18 cellular contexts compared by ENCODE assay signal in genomic region chr2:68151037-68151436, GRCh38. TPM values are rescaled to one million over a fixed set of nuclear protein-coding genes. Genes with fewer than 3 reads are reported as not detected.
DNase-seq lines count a peak whose midpoint lies in the region; ATAC-seq and TF ChIP-seq lines count a peak whose summit lies in the region.
"Had no signal": no experiment of that assay in that cellular context is flagged by ENCODE, and none has a peak within 500 bp of the region (broad histone marks: within the 10 kb centered on the region; RNA-seq: fewer than 3 reads in every experiment).

No MANE protein-coding gene starts in this region.

- H3K4me3 Mint-ChIP-seq in WTC11: no peak overlapping the region

- H4K20me1 ChIP-seq in BLaER1 treated with 17β-estradiol and CSF1 and Interleukin-3, amounts not matched to agents 10 nM and 100 nM: no peaks in the 10 kb centered on the region

- POLR2A ChIA-PET in WTC11 (lab: Charles Lee): no interaction called here

- peak overlapping the region; percentile 16; the same call in 1 of the 2 replicates for H3K27ac Mint-ChIP-seq in WTC11

- peaks cover 39 to 53% (median 44%) of the 10 kb centered on the region in 10 experiments for H3K4me1 ChIP-seq in BLaER1 treated with 17β-estradiol and CSF1 and Interleukin-3, amounts not matched to agents 10 nM and 100 nM

- intact Hi-C loops in posterior cingulate gyrus (cut with DNase I): no loop called here

- 0 out of 20 replicates have a peak overlapping the region, but pooled peaks of 1 of the 10 experiments have one; percentile 0 for H3K4me3 ChIP-seq in BLaER1 treated with 17β-estradiol and CSF1 and Interleukin-3, amounts not matched to agents 10 nM and 100 nM
- H3K4me3 ChIP-seq: HAP-1, suprapubic skin had no signal

- H3K27me3 ChIP-seq in BLaER1 treated with 17β-estradiol and CSF1 and Interleukin-3, amounts not matched to agents 10 nM and 100 nM: no peaks in the 10 kb centered on the region
- H3K27me3 ChIP-seq: suprapubic skin had no signal

- CTCF ChIA-PET in WTC11 (lab: Charles Lee): interaction anchor here (1.3 kb wide), 1 partner anchor 74 kb away, joined by 3 read pairs; no protein-coding TSS in a partner anchor

- 0 out of 22 replicates have a peak overlapping the region, but pooled peaks of 1 of the 11 experiments have one; percentile 8 for H3K9ac ChIP-seq in BLaER1 treated with 17β-estradiol and CSF1 and Interleukin-3, amounts not matched to agents 10 nM and 100 nM
- H3K9ac ChIP-seq: KMS-11, SK-N-SH had no signal

- ATAC-seq in WTC11: no peak
- ATAC-seq: Panc1 had no signal

- H3K9me3 ChIP-seq in BLaER1 treated with 17β-estradiol and CSF1 and Interleukin-3, amounts not matched to agents 10 nM and 100 nM (replicated peaks in 1 of 11): no peaks in the 10 kb centered on the region
- H3K9me3 ChIP-seq: HAP-1, SK-N-SH, suprapubic skin had no signal

- H3K27me3 Mint-ChIP-seq in WTC11 (ENCODE audit: low read depth): no peaks in the 10 kb centered on the region

- DNase-seq in EH (ENCODE audit: low read depth) (peak; percentile 21), WTC11 (ENCODE audit: low spot score) (no peak), glomerular endothelial cell (ENCODE audit: extremely low read depth, low read depth, low spot score) (peak; percentile 22), GM20000 (ENCODE audit: low spot score) (no peak), posterior cingulate gyrus (no peak), NCI-H2081 (lab: John Stamatoyannopoulos, UW) (no peak)
- DNase-seq: activated T-cell treated with anti-CD3 and anti-CD28 coated beads, Interleukin-2, amount 50 U/mL, for 1 hour; central memory CD4-positive, alpha-beta T cell; DMS153; NCI-H1417 treated with DMSO at 0.1 percent for 48 hours; NCI-H2171 treated with DMSO at 0.1 percent for 48 hours; SK-N-SH; stimulated activated CD4-positive, alpha-beta T cell treated with anti-CD3 and anti-CD28 coated beads, Interleukin-4, amount 100 ng/mL, for 1 hour had no signal

- H3K27ac ChIP-seq in BLaER1 treated with 17β-estradiol and CSF1 and Interleukin-3, amounts not matched to agents 10 nM and 100 nM: peak overlapping the region in 8 of 11 experiments; percentile 1 to 34 (median 16); a peak in 3 of 22 replicates
- H3K27ac ChIP-seq: KMS-11, suprapubic skin had no signal

- peaks cover 4% of the 10 kb centered on the region for H3K4me1 Mint-ChIP-seq in WTC11

- no peaks in the 10 kb centered on the region for H3K9me3 Mint-ChIP-seq in WTC11

- peak overlapping the region; percentile 64 to 88 (median 80) for H3K4me2 ChIP-seq in BLaER1 treated with 17β-estradiol and CSF1 and Interleukin-3, amounts not matched to agents 10 nM and 100 nM
- H3K4me2 ChIP-seq: KMS-11, SK-N-SH had no signal

- no peaks in the 10 kb centered on the region for H3K36me3 Mint-ChIP-seq in WTC11

- peaks cover 0 to 17% (median 8%) of the 10 kb centered on the region in 11 experiments; a peak in 10 of 22 replicates for H3K36me3 ChIP-seq in BLaER1 treated with 17β-estradiol and CSF1 and Interleukin-3, amounts not matched to agents 10 nM and 100 nM
- H3K36me3 ChIP-seq: HAP-1, suprapubic skin had no signal

- TF ChIP-seq CTCF in WTC11 (IDR thresholded peaks at IDR 0.05) (no peak), GM20000 (IDR thresholded peaks at IDR 0.05; ENCODE audit: extremely low read depth, missing control alignments) (no peak)

TF ChIP-seq in WTC11, 78 proteins besides CTCF, POLR2A, EP300 and RAD21:
- no peak for TF ChIP-seq SMAD3 (CRISPR knock-in tag; IDR thresholded peaks at IDR 0.05; ENCODE audit: borderline replicate concordance)
- no peak for TF ChIP-seq CDX4 (CRISPR knock-in tag; IDR thresholded peaks at IDR 0.05; ENCODE audit: borderline replicate concordance)
- no peak for TF ChIP-seq FOXJ3 (CRISPR knock-in tag; IDR thresholded peaks at IDR 0.05; ENCODE audit: borderline replicate concordance)
- TF ChIP-seq ZNF396 (CRISPR knock-in tag; IDR thresholded peaks at IDR 0.05; ENCODE audit: borderline replicate concordance): no peak
- TF ChIP-seq NR2C2 (CRISPR knock-in tag; IDR thresholded peaks at IDR 0.05): no peak
- no peak for TF ChIP-seq ZNF317 (CRISPR knock-in tag; IDR thresholded peaks at IDR 0.05; ENCODE audit: borderline replicate concordance, low read depth)
- no peak for TF ChIP-seq TCF7 (CRISPR knock-in tag; IDR thresholded peaks at IDR 0.05; ENCODE audit: low read depth)
- no peak for TF ChIP-seq OVOL2 (CRISPR knock-in tag; IDR thresholded peaks at IDR 0.05; ENCODE audit: borderline replicate concordance)
- no peak for TF ChIP-seq RORB (CRISPR knock-in tag; IDR thresholded peaks at IDR 0.05)
- TF ChIP-seq GRHL2 (CRISPR knock-in tag; IDR thresholded peaks at IDR 0.05; ENCODE audit: insufficient replicate concordance, severe bottlenecking): no peak
- no peak for TF ChIP-seq RELA (CRISPR knock-in tag; IDR thresholded peaks at IDR 0.05; ENCODE audit: borderline replicate concordance)
- TF ChIP-seq HMGXB4 (CRISPR knock-in tag; IDR thresholded peaks at IDR 0.05): no peak
- no peak for TF ChIP-seq E2F5 (CRISPR knock-in tag; IDR thresholded peaks at IDR 0.05)
- no peak for TF ChIP-seq ZSCAN18 (CRISPR knock-in tag; IDR thresholded peaks at IDR 0.05)
- no peak for TF ChIP-seq GABPB1 (CRISPR knock-in tag; IDR thresholded peaks at IDR 0.05)

RNA-seq across cellular contexts. Expression of gene PNO1, which starts 6.7 kb away (rescaled TPM):
- total RNA-seq in WTC11 (2021): 23.2 to 25.5 TPM (median 24.0 TPM) in 3 replicates
- total RNA-seq in glomerular endothelial cell: 15.7 and 25.9 TPM in 2 replicates

Comparison
In these comparisons a context has a peak if more than half of its experiments do, and no peak if none do; other contexts are left out.
1. DNase-seq: peak in EH (single experiment) and glomerular endothelial cell (single experiment); none in WTC11 (single experiment), GM20000 (single experiment), posterior cingulate gyrus (0 of 10) and NCI-H2081 (0 of 2).